In genomic region chrY:19356735-19357134, GRCh38 we compare ENCODE assay signal across 20 cellular contexts.
DNase-seq lines count a peak whose midpoint lies in the region; ATAC-seq lines count a peak whose summit lies in the region.
"Had no signal": no experiment of that assay in that cellular context is flagged by ENCODE, and none has a peak within 500 bp of the region (broad histone marks: within the 10 kb centered on the region; RNA-seq: fewer than 3 reads in every experiment).

No MANE protein-coding gene starts in this region.

- peak; percentile 80 for ATAC-seq in GM19035 (IDR thresholded peaks at IDR 0.05; ENCODE audit: unreplicated experiment)
- peak; percentile 80 for ATAC-seq in GM21737 (IDR thresholded peaks at IDR 0.05; ENCODE audit: unreplicated experiment)
- peak; percentile 83 for ATAC-seq in HG03280 (IDR thresholded peaks at IDR 0.05; ENCODE audit: unreplicated experiment)
- ATAC-seq: T-helper 17 cell had no signal

- DNase-seq in glomerular visceral epithelial cell (ENCODE audit: extremely low spot score) = peak; percentile 1
- DNase-seq in stimulated activated CD8-positive, alpha-beta memory T cell treated with anti-CD3 and anti-CD28 coated beads, Interleukin-4, amount 100 ng/mL, for 48 hours = no peak
- DNase-seq in stimulated activated CD4-positive, alpha-beta T cell treated with anti-CD3 and anti-CD28 coated beads, Interleukin-1b, Interleukin-23, amount 100 ng/mL, for 48 hours = no peak
- no peak for DNase-seq in HuH-7.5 (ENCODE audit: low spot score)
- no peak for DNase-seq in GF-D8 (lab: John Stamatoyannopoulos, UW)
- DNase-seq: activated CD4-positive, alpha-beta T cell treated with anti-CD3 and anti-CD28 coated beads, Interleukin-2, amount 50 U/mL, for 48 hours; amniotic stem cell; caudate nucleus; DMS79 treated with DMSO at 0.1 percent for 48 hours; foreskin fibroblast; GM23248; kidney; NCI-H1417; NCI-H774; SJCRH30; stimulated activated CD4-positive, alpha-beta T cell treated with anti-CD3 and anti-CD28 coated beads, Interleukin-12 subunit alpha, Interleukin-12 subunit beta, amount 100 ng/mL, for 4 hours; T-helper 17 cell had no signal
